Comparison of ENCODE assay signal across 19 cellular contexts in the genomic region with DNA sequence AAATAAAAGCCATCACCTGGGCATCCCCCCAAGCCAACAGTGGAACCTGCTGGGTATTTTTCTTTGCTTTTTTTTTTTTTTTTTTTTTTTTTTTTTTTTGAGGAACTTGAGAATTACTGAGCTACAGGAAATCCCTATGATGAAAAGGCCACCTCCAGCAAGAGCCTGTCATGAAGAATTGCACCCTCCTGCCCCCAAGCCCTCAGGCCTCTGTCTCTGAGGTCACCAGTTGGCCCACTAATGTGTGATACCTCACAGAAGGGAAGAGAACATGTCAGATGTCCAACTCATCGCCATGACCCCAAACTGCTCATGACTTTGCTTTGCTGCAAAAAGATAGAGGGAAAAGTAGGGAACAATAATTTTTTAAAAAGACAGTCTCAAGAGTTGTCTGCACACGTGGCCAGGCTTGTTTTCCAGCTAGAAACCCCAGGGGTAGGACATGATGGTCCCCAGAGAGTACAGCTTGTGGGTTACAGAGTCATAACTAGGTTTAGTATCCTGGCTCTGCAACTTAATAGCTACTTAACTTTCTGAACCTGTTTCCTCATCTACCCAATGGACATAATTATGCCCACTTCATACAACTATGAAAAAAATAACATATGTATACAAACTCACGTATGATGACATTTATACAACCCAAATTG.
A peak's percentile ranks its signal among the peaks of the same experiment; 100 is the strongest.
DNase-seq lines count a peak whose midpoint lies in the region; ATAC-seq lines count a peak whose summit lies in the region.
"Had no signal": no experiment of that assay in that cellular context is flagged by ENCODE, and none has a peak within 500 bp of the region (broad histone marks: within the 10 kb centered on the region; RNA-seq: fewer than 3 reads in every experiment).

No MANE protein-coding gene starts in this region.

- intact Hi-C loops in Right ventricle myocardium inferior (cut with DNase I) (no loop called here), right cardiac atrium (cut with DNase I) (no loop called here)
- intact Hi-C loops in naive thymus-derived CD4-positive, alpha-beta T cell (cut with micrococcal nuclease) = no loop called here

- H3K4me1 Mint-ChIP-seq in naive thymus-derived CD4-positive, alpha-beta T cell = peaks cover 0 to 15% (median 0%) of the 10 kb centered on the region in 7 donors
- H3K4me1 Mint-ChIP-seq: activated naive CD8-positive, alpha-beta T cell treated with anti-CD3 and anti-CD28 coated beads for 36 hours had no signal

- H3K27me3 Mint-ChIP-seq in naive thymus-derived CD4-positive, alpha-beta T cell = peaks cover 0 to 45% (median 0%) of the 10 kb centered on the region in 5 donors

- H3K9me3 ChIP-seq in right cardiac atrium (ENCODE audit: control insufficient read depth, low read length) = no peaks in the 10 kb centered on the region
- no peaks in the 10 kb centered on the region for H3K9me3 ChIP-seq in naive thymus-derived CD4-positive, alpha-beta T cell (ENCODE audit: control insufficient read depth in 2 of 3, low read length in 3 of 3)
- H3K9me3 ChIP-seq: Peyer's patch had no signal

- no peak overlapping the region for H3K4me3 Mint-ChIP-seq in naive thymus-derived CD4-positive, alpha-beta T cell
- H3K4me3 Mint-ChIP-seq: activated CD4-positive, alpha-beta T cell treated with anti-CD3 and anti-CD28 coated beads, Interleukin-2, amount 10 ng/mL, durations not matched to agents 24 days and 14 days; activated naive CD8-positive, alpha-beta T cell treated with anti-CD3 and anti-CD28 coated beads for 36 hours; activated T-cell treated with anti-CD3 and anti-CD28 coated beads, Interleukin-2, amount 50 U/mL, for 4 hours; naive B cell had no signal

- H3K4me1 ChIP-seq in right cardiac atrium (ENCODE audit: control insufficient read depth, insufficient read depth, low read length) = peaks cover 3% of the 10 kb centered on the region
- no peaks in the 10 kb centered on the region for H3K4me1 ChIP-seq in naive thymus-derived CD4-positive, alpha-beta T cell (ENCODE audit: control insufficient read depth in 2 of 2, insufficient read depth in 2 of 2, low read length in 2 of 2)
- H3K4me1 ChIP-seq: Peyer's patch had no signal

- H3K27ac ChIP-seq in right cardiac atrium (ENCODE audit: low read length) = no peak overlapping the region
- H3K27ac ChIP-seq in naive thymus-derived CD4-positive, alpha-beta T cell (ENCODE audit: low read depth, low read length) = no peak overlapping the region
- H3K27ac ChIP-seq: Peyer's patch, psoas muscle had no signal

- H3K36me3 ChIP-seq in naive thymus-derived CD4-positive, alpha-beta T cell (ENCODE audit: control insufficient read depth in 2 of 3, insufficient read depth in 3 of 3, low read length in 3 of 3) = no peaks in the 10 kb centered on the region
- H3K36me3 ChIP-seq: Peyer's patch had no signal

- 65% methylated on average over 3 of the region's 3 CpGs for WGBS in right cardiac atrium

- H3K36me3 Mint-ChIP-seq in naive thymus-derived CD4-positive, alpha-beta T cell = peaks cover 0 to 10% (median 0%) of the 10 kb centered on the region in 5 donors

- H3K9me3 Mint-ChIP-seq in naive thymus-derived CD4-positive, alpha-beta T cell = peaks cover 0 to 16% (median 4%) of the 10 kb centered on the region in 11 donors

- POLR2A ChIA-PET in naive thymus-derived CD4-positive, alpha-beta T cell (lab: Charles Lee) = no interaction called here

- ATAC-seq in Right ventricle myocardium inferior = peak; percentile 42
- ATAC-seq in right cardiac atrium = no peak
- ATAC-seq in HG02642 (IDR thresholded peaks at IDR 0.05; ENCODE audit: poor library complexity, unreplicated experiment) = peak; percentile 59
- ATAC-seq in naive thymus-derived CD4-positive, alpha-beta T cell = peak; percentile 54
- ATAC-seq in HG03280 (IDR thresholded peaks at IDR 0.05; ENCODE audit: unreplicated experiment) = no peak
- ATAC-seq in GM18858 (IDR thresholded peaks at IDR 0.05; ENCODE audit: unreplicated experiment) = no peak
- ATAC-seq: activated T-cell treated with anti-CD3 and anti-CD28 coated beads, Interleukin-2, amount 50 U/mL, for 4 hours; left lobe of liver; psoas muscle had no signal

- DNase-seq in Right ventricle myocardium inferior (ENCODE audit: missing footprints) (no peak), right cardiac atrium (no peak), M059J (ENCODE audit: low read depth) (peak; percentile 45), NCI-H748 treated with DMSO at 0.1 percent for 48 hours (lab: John Stamatoyannopoulos, UW) (no peak)
- no peak for DNase-seq in naive thymus-derived CD4-positive, alpha-beta T cell
- DNase-seq: activated CD4-positive, alpha-beta T cell treated with anti-CD3 and anti-CD28 coated beads, Interleukin-2, amount 10 ng/mL, durations not matched to agents 24 days and 14 days; activated naive CD8-positive, alpha-beta T cell treated with anti-CD3 and anti-CD28 coated beads for 36 hours; activated T-cell treated with anti-CD3 and anti-CD28 coated beads, Interleukin-2, amount 50 U/mL, for 4 hours; Calu3; hypothalamus; naive B cell; NCI-H446; Peyer's patch; psoas muscle; stimulated activated CD4-positive, alpha-beta T cell treated with anti-CD3 and anti-CD28 coated beads, Interleukin-12 subunit alpha, Interleukin-12 subunit beta, amount 100 ng/mL, for 4 hours had no signal

- H3K4me3 ChIP-seq in right cardiac atrium (ENCODE audit: low read length) = no peak overlapping the region
- no peak overlapping the region for H3K4me3 ChIP-seq in naive thymus-derived CD4-positive, alpha-beta T cell (ENCODE audit: low read length)
- H3K4me3 ChIP-seq: Peyer's patch, psoas muscle had no signal

- H3K27me3 ChIP-seq in right cardiac atrium (ENCODE audit: control insufficient read depth, insufficient read depth) = no peaks in the 10 kb centered on the region
- no peaks in the 10 kb centered on the region for H3K27me3 ChIP-seq in naive thymus-derived CD4-positive, alpha-beta T cell (ENCODE audit: control insufficient read depth in 2 of 2, insufficient read depth in 2 of 2, low read length in 2 of 2)
- H3K27me3 ChIP-seq: Peyer's patch had no signal

- CTCF ChIA-PET in naive thymus-derived CD4-positive, alpha-beta T cell (lab: Charles Lee) = no interaction called here

- H3K27ac Mint-ChIP-seq in naive thymus-derived CD4-positive, alpha-beta T cell = no peak overlapping the region
- H3K27ac Mint-ChIP-seq: activated CD4-positive, alpha-beta T cell treated with anti-CD3 and anti-CD28 coated beads, Interleukin-2, amount 10 ng/mL, durations not matched to agents 24 days and 14 days; activated naive CD8-positive, alpha-beta T cell treated with anti-CD3 and anti-CD28 coated beads for 36 hours; naive B cell had no signal

Comparison
In these comparisons a context has a peak if more than half of its experiments do, and no peak if none do; other contexts are left out.
1. ATAC-seq: peak in Right ventricle myocardium inferior (single experiment), HG02642 (single experiment) and naive thymus-derived CD4-positive, alpha-beta T cell (single experiment); none in right cardiac atrium (0 of 2), HG03280 (single experiment) and GM18858 (single experiment).